ENCODE assay signal across 1 cellular context in genomic region chr3:152113413-152113812, GRCh38.
TF ChIP-seq lines count a peak whose summit lies in the region.

No MANE protein-coding gene starts in this region.

TF ChIP-seq in HepG2, 621 proteins besides CTCF, POLR2A, EP300 and RAD21 (continued from another document):
- TF ChIP-seq ZNF407 (CRISPR knock-in tag; IDR thresholded peaks at IDR 0.05; ENCODE audit: not compliant biosample characterization) (no peak), ZNF12 (CRISPR knock-in tag; IDR thresholded peaks at IDR 0.05) (no peak), NFAT5 (CRISPR knock-in tag; IDR thresholded peaks at IDR 0.05) (no peak), MAFF (IDR thresholded peaks at IDR 0.05; ENCODE audit: low read depth, low read length) (peak; percentile 79), MAFK (conservative IDR thresholded peaks at IDR 0.05 in 1 of 2, IDR thresholded peaks at IDR 0.05 in 1 of 2; ENCODE audit: low read length in 2 of 2) (peak; percentile 45 to 82)
- TF ChIP-seq, protein P1, sequence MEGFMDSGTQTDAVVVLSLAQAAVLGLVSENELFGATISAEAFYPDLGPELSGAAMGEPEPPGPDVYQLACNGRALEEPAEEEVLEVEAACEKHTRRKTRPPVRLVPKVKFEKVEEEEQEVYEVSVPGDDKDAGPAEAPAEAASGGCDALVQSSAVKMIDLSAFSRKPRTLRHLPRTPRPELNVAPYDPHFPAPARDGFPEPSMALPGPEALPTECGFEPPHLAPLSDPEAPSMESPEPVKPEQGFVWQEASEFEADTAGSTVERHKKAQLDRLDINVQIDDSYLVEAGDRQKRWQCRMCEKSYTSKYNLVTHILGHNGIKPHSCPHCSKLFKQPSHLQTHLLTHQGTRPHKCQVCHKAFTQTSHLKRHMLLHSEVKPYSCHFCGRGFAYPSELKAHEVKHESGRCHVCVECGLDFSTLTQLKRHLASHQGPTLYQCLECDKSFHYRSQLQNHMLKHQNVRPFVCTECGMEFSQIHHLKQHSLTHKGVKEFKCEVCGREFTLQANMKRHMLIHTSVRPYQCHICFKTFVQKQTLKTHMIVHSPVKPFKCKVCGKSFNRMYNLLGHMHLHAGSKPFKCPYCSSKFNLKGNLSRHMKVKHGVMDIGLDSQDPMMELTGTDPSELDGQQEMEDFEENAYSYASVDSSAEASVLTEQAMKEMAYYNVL (CRISPR knock-in tag; IDR thresholded peaks at IDR 0.05; ENCODE audit: borderline replicate concordance) = no peak
TF ChIP-seq in HepG2: peak in this region for 2.
